ENCODE assay signal across 7 cellular contexts in the genomic region with DNA sequence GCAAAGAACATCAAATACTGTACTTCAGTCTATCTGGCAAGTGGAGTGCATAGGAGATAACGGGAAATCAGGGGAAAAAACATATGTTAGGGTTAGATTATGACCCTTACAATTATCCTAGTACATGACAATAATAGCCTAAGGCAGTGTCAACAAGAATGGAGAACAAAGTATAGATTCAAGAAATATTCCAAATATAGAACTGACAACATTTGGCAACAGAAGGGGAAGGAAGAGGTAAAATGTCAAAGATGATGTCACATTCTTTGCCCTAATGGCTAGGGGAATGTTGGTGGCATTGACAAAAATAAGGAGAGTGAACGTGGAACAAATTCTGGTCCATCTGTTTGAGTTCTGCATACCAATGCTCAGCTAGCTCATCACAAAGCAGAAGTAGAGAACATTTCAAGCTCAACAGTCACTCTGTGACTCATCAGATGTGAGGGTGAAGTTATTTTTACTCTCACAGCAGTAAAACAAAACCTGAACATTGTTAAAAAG.
DNase-seq lines count a peak whose midpoint lies in the region; ATAC-seq lines count a peak whose summit lies in the region.

No MANE protein-coding gene starts in this region.

- DNase-seq in SKM-1 (lab: John Stamatoyannopoulos, UW; ENCODE audit: unreplicated experiment) (peak; percentile 95), glomerular visceral epithelial cell (ENCODE audit: extremely low spot score) (peak; percentile 70), NCI-H748 (lab: John Stamatoyannopoulos, UW; ENCODE audit: unreplicated experiment) (no peak), UCSD-AML1 (lab: John Stamatoyannopoulos, UW; ENCODE audit: unreplicated experiment) (no peak)
- no peak for DNase-seq in activated effector memory CD4-positive, alpha-beta T cell treated with anti-CD3 and anti-CD28 coated beads, Interleukin-2, amount 50 U/mL, for 16 hours

- ATAC-seq in GM19023 (IDR thresholded peaks at IDR 0.05; ENCODE audit: unreplicated experiment): peak; percentile 78
- peak; percentile 76 for ATAC-seq in HG03045 (IDR thresholded peaks at IDR 0.05; ENCODE audit: unreplicated experiment)

Comparison
In these comparisons a context has a peak if more than half of its experiments do, and no peak if none do; other contexts are left out.
1. DNase-seq: peak in SKM-1 (single experiment) and glomerular visceral epithelial cell (single experiment); none in NCI-H748 (single experiment), UCSD-AML1 (single experiment) and activated effector memory CD4-positive, alpha-beta T cell treated with anti-CD3 and anti-CD28 coated beads, Interleukin-2, amount 50 U/mL, for 16 hours (single experiment).